ENCODE assay signal across 33 cellular contexts in genomic region chr5:77669677-77670076, GRCh38. TPM values are rescaled to one million over a fixed set of nuclear protein-coding genes. Genes with fewer than 3 reads are reported as not detected.
"Had no signal": no experiment of that assay in that cellular context is flagged by ENCODE, and none has a peak within 500 bp of the region (broad histone marks: within the 10 kb centered on the region; RNA-seq: fewer than 3 reads in every experiment).

No MANE protein-coding gene starts in this region.

- H3K4me3 ChIP-seq: colonic mucosa, SJCRH30, SK-N-MC had no signal

- H3K36me3 ChIP-seq: brain microvascular endothelial cell, colonic mucosa, SJCRH30, WERI-Rb-1 had no signal

- DNase-seq: activated CD4-positive, alpha-beta memory T cell treated with anti-CD3 and anti-CD28 coated beads, Interleukin-2, amount 10 ng/mL, durations not matched to agents 7 days and 5 days; activated CD4-positive, alpha-beta T cell treated with anti-CD3 and anti-CD28 coated beads for 1 hour; activated CD4-positive, alpha-beta T cell treated with anti-CD3 and anti-CD28 coated beads for 48 hours; activated CD4-positive, CD25-positive, alpha-beta regulatory T cell; activated CD8-positive, alpha-beta memory T cell treated with anti-CD3 and anti-CD28 coated beads for 24 hours; activated CD8-positive, alpha-beta memory T cell treated with anti-CD3 and anti-CD28 coated beads, Interleukin-2, amount 10 ng/mL, durations not matched to agents 7 days and 5 days; activated CD8-positive, alpha-beta memory T cell treated with anti-CD3 and anti-CD28 coated beads, Interleukin-2, amount 50 U/mL, for 48 hours; activated effector memory CD4-positive, alpha-beta T cell treated with Interleukin-2 at 50 U/mL for 16 hours; activated naive CD4-positive, alpha-beta T cell treated with anti-CD3 and anti-CD28 coated beads, Interleukin-2, amount 10 ng/mL, durations not matched to agents 7 days and 5 days; activated naive CD8-positive, alpha-beta T cell treated with anti-CD3 and anti-CD28 coated beads for 36 hours; activated T-cell treated with anti-CD3 and anti-CD28 coated beads, Interleukin-2, amount 50 U/mL, for 48 hours; amniotic stem cell; aorta; brain microvascular endothelial cell; colonic mucosa; Karpas-422; NCI-H1105; NCI-H1417 treated with DMSO at 0.1 percent for 48 hours; NCI-H187; NCI-H2029 treated with DMSO at 0.1 percent for 48 hours; NCI-H345; NCI-H510A; NCI-H526; SHP77; T1000; WERI-Rb-1 had no signal

- H3K9me3 ChIP-seq: colonic mucosa, SJCRH30 had no signal

- H3K27ac ChIP-seq: brain microvascular endothelial cell, colonic mucosa, SK-N-MC, WERI-Rb-1 had no signal

- H3K4me1 ChIP-seq: colonic mucosa, SJCRH30 had no signal

- H3K27me3 ChIP-seq: colonic mucosa, SJCRH30 had no signal

RNA-seq across cellular contexts. Expression of gene OTP, which starts 31.2 kb away (rescaled TPM):
- total RNA-seq: activated CD4-positive, alpha-beta memory T cell treated with anti-CD3 and anti-CD28 coated beads, Interleukin-2, amount 10 ng/mL, durations not matched to agents 7 days and 5 days; activated naive CD8-positive, alpha-beta T cell treated with anti-CD3 and anti-CD28 coated beads for 36 hours; aorta; chondrocyte; colonic mucosa; MCF 10A; RPMI7951; SJCRH30; T-helper 1 cell treated with Interleukin-12 subunit alpha and Interleukin-12 subunit beta and Interleukin-4 antibody, amounts not matched to agents 30 ng/mL and 1 ng/mL, for 36 hours; T-helper 2 cell treated with Interferon-gamma antibody and Interleukin-4, amounts not matched to agents 100 ng/mL and 5 ng/mL, for 36 hours had no signal
